8 cellular contexts compared by ENCODE assay signal in genomic region chr11:43311791-43312607, GRCh38. TPM values are rescaled to one million over a fixed set of nuclear protein-coding genes. Genes with fewer than 3 reads are reported as not detected.
DNase-seq lines count a peak whose midpoint lies in the region; ATAC-seq, FAIRE-seq and TF ChIP-seq lines count a peak whose summit lies in the region.

Gene API5, plus strand, starts transcription at chr11:43311996. Its CDS starts 132 bp downstream, at chr11:43312128.

- WGBS in esophagus squamous epithelium, 2 donors = 0% methylated on average over 15 to 24 of the region's 60 CpGs

- no peaks in the 10 kb centered on the region for H3K27me3 Mint-ChIP-seq in activated T-cell treated with anti-CD3 and anti-CD28 coated beads, Interleukin-2, amount 50 U/mL, for 72 hours (ENCODE audit: low read depth)

- H3K27me3 ChIP-seq in Karpas-422 (ENCODE audit: low read length) (no peaks in the 10 kb centered on the region), esophagus squamous epithelium (no peaks in the 10 kb centered on the region)

- no peaks in the 10 kb centered on the region for H3K9me3 ChIP-seq in Karpas-422 (ENCODE audit: low read length)
- H3K9me3 ChIP-seq in esophagus squamous epithelium = no peaks in the 10 kb centered on the region

- TF ChIP-seq CTCF in esophagus squamous epithelium (IDR thresholded peaks at IDR 0.05) = peak; percentile 59 to 94 (median 74)

- H3K36me3 ChIP-seq in Karpas-422 (ENCODE audit: insufficient read depth, low read length) = peaks cover 9% of the 10 kb centered on the region; the same call in 1 of the 2 replicates
- no peaks in the 10 kb centered on the region for H3K36me3 ChIP-seq in esophagus squamous epithelium

- peak; percentile 98 for ATAC-seq in GM21825 (IDR thresholded peaks at IDR 0.05; ENCODE audit: unreplicated experiment)
- ATAC-seq in activated T-cell treated with anti-CD3 and anti-CD28 coated beads, Interleukin-2, amount 50 U/mL, for 72 hours (replicated peaks in 1 of 2) = peak; percentile 96 to 97

- peak within 1 kb of the TSS; percentile 98 for H3K9ac ChIP-seq in Karpas-422 (ENCODE audit: low read length)

- peaks cover 52% of the 10 kb centered on the region for H3K79me2 ChIP-seq in Karpas-422 (ENCODE audit: low read length)

- FAIRE-seq in RCC 7860 (lab: Jason Lieb, UNC) = peak; percentile 70

- peaks cover 24% of the 10 kb centered on the region for H3K4me1 ChIP-seq in Karpas-422 (ENCODE audit: low read length)
- H3K4me1 ChIP-seq in esophagus squamous epithelium = peaks cover 14 to 45% (median 22%) of the 10 kb centered on the region in 3 donors

- intact Hi-C loops in esophagus squamous epithelium (cut with DNase I) = no loop called here

- peak within 1 kb of the TSS; percentile 96 for H2AFZ ChIP-seq in Karpas-422 (ENCODE audit: low read length)

- no peaks in the 10 kb centered on the region for H3K9me3 Mint-ChIP-seq in activated T-cell treated with anti-CD3 and anti-CD28 coated beads, Interleukin-2, amount 50 U/mL, for 72 hours

- peak within 1 kb of the TSS; percentile 92 for H3K27ac Mint-ChIP-seq in activated T-cell treated with anti-CD3 and anti-CD28 coated beads, Interleukin-2, amount 50 U/mL, for 72 hours

- DNase-seq in Daoy (ENCODE audit: low read depth) (peak; percentile 94), Karpas-422 (peak; percentile 98), RCC 7860 (ENCODE audit: low spot score) (peak; percentile 76), esophagus squamous epithelium (lab: John Stamatoyannopoulos, UW) (peak; percentile 72), myocyte (ENCODE audit: low read depth) (peak; percentile 97)
- peak; percentile 93 to 94 for DNase-seq in activated T-cell treated with anti-CD3 and anti-CD28 coated beads, Interleukin-2, amount 50 U/mL, for 72 hours
- peak; percentile 84 to 92 for DNase-seq in stimulated activated CD8-positive, alpha-beta memory T cell treated with anti-CD3 and anti-CD28 coated beads, Interleukin-7, amount 100 ng/mL, for 48 hours (ENCODE audit: extremely low read depth in 1 of 2, low read depth in 1 of 2)

- H4K20me1 ChIP-seq in Karpas-422 (ENCODE audit: insufficient read depth, low read depth, low read length) = peaks cover 28% of the 10 kb centered on the region

- peaks cover 46% of the 10 kb centered on the region for H3K4me1 Mint-ChIP-seq in activated T-cell treated with anti-CD3 and anti-CD28 coated beads, Interleukin-2, amount 50 U/mL, for 72 hours (ENCODE audit: low read depth)

- H3K27ac ChIP-seq in Karpas-422 (ENCODE audit: low read length) = peak within 1 kb of the TSS; percentile 71
- peak within 1 kb of the TSS; percentile 90 to 96 (median 95) for H3K27ac ChIP-seq in esophagus squamous epithelium

- H3K4me3 Mint-ChIP-seq in activated T-cell treated with anti-CD3 and anti-CD28 coated beads, Interleukin-2, amount 50 U/mL, for 72 hours = peak within 1 kb of the TSS; percentile 84 to 94

- H3K4me3 ChIP-seq in Karpas-422 (ENCODE audit: low read length) (peak within 1 kb of the TSS; percentile 98), esophagus squamous epithelium (peak within 1 kb of the TSS; percentile 83 to 98 (median 92))

- peaks cover 0 to 4% of the 10 kb centered on the region in 2 donors for H3K36me3 Mint-ChIP-seq in activated T-cell treated with anti-CD3 and anti-CD28 coated beads, Interleukin-2, amount 50 U/mL, for 72 hours (ENCODE audit: insufficient read depth in 2 of 2)

- H3K9me2 ChIP-seq in Karpas-422 (replicated peaks; ENCODE audit: insufficient read depth, low read length) = no peaks in the 10 kb centered on the region

- TF ChIP-seq POLR2A in esophagus squamous epithelium (IDR thresholded peaks at IDR 0.05) = peak in 2 of 4 donors; percentile 49 to 67

- H3K4me2 ChIP-seq in Karpas-422 (ENCODE audit: low read depth, low read length, poor library complexity, severe bottlenecking) = peak within 1 kb of the TSS; percentile 91

RNA-seq across cellular contexts. Expression of gene API5, which starts in this region (rescaled TPM):
- 81.3 and 115 TPM in 2 replicates for total RNA-seq in Daoy (2014; rRNA removed; shearing (Covaris generic))
- 89.1 TPM in 2 replicates for total RNA-seq in Karpas-422 (2014; rRNA removed; shearing (Covaris generic); ENCODE audit: low replicate concordance)
- 100 to 1,000 TPM in 1 of 2 donors, 10 to 100 TPM in 1; 90.7 to 111 TPM for total RNA-seq in activated T-cell treated with anti-CD3 and anti-CD28 coated beads, Interleukin-2, amount 50 U/mL, for 72 hours
- 10 to 100 TPM; 58.4 to 83.0 (median 82.3) TPM for total RNA-seq in esophagus squamous epithelium
- 70.6 and 76.2 TPM in 2 replicates for total RNA-seq in myocyte
- 22.2 TPM for polyA plus RNA-seq in myocyte (2012)

Comparison
In these comparisons a context has a peak if more than half of its experiments do, and no peak if none do; other contexts are left out.
1. Peak in every context shown above with its lines: DNase-seq, ATAC-seq, H3K4me3 ChIP-seq and H3K27ac ChIP-seq.